Comparison of ENCODE assay signal across 38 cellular contexts in the genomic region with DNA sequence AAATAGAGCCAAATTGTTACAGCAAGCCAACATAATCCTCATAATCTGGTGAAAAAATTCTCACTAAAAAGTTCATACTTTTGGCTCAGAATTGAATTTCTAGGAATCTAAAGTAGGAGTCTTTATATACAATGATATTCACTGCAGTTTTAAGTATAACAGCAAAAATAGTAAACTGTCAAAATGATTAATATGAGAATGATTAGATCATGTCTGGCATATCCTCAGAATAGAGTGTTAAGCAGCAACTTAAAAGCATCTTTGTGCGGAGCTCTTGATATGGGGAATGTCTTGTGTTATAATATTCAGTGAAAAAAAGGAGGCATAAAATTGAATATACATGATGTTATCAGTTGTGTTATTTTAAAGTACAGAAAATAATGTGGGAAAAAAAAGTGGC. TPM values are rescaled to one million over a fixed set of nuclear protein-coding genes. Genes with fewer than 3 reads are reported as not detected.
"Had no signal": no experiment of that assay in that cellular context is flagged by ENCODE, and none has a peak within 500 bp of the region (broad histone marks: within the 10 kb centered on the region; RNA-seq: fewer than 3 reads in every experiment).

No MANE protein-coding gene starts in this region.

- DNase-seq: Karpas-422, Kasumi-1, MG63, MM.1S, MV-4-11, NCI-H1048, NCI-H1092, NCI-H1092 treated with DMSO at 0.1 percent for 48 hours, NCI-H1105, NCI-H1105 treated with DMSO at 0.1 percent for 48 hours, NCI-H1417, NCI-H1417 treated with DMSO at 0.1 percent for 48 hours, NCI-H1436, NCI-H1436 treated with DMSO at 0.1 percent for 48 hours, NCI-H146, NCI-H1694, NCI-H1694 treated with DMSO at 0.1 percent for 48 hours, NCI-H187, NCI-H187 treated with DMSO at 0.1 percent for 48 hours, NCI-H1930, NCI-H2029, NCI-H2029 treated with DMSO at 0.1 percent for 48 hours, NCI-H2081, NCI-H2081 treated with DMSO at 0.1 percent for 48 hours, NCI-H2107, NCI-H2171, NCI-H2171 treated with DMSO at 0.1 percent for 48 hours, NCI-H2227 treated with DMSO at 0.1 percent for 48 hours, NCI-H226, NCI-H345, NCI-H446, NCI-H446 treated with DMSO at 0.1 percent for 48 hours, NCI-H510A, NCI-H510A treated with DMSO at 0.1 percent for 48 hours had no signal

- H3K9me3 ChIP-seq: MG63 had no signal

- H3K4me3 ChIP-seq: MG63 had no signal

- H3K36me3 ChIP-seq: MG63 had no signal

RNA-seq across cellular contexts. Expression of gene KNG1, which starts 16.9 kb away (rescaled TPM):
- total RNA-seq: LHCN-M2, M059J, MCF 10A, NCI-H460 had no signal
